10 cellular contexts compared by ENCODE assay signal in the genomic region with DNA sequence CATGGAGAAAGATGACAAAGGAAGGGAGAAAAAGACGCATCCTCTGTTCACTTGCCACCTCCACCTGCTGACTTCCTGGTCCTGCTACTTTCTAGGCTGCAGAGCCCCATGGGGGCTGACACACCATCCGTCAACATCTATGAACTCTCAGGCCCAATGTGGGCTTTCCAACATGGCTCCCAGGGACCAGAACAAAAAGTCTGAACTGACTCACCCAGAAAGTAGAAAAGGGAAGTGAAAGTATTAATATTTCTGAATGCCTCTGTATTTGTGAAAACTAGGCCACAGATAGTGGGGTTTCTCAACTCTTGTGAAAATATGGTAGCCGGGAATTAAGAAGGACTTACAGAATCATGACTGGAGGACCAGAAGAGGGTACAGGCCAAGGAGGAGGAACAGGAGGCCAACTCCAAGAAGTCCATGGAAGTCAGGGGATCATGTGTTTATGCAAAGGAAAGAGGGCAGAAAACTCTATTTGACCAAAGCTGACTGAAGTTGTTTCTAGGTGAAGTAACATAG.
DNase-seq lines count a peak whose midpoint lies in the region; ATAC-seq, FAIRE-seq and TF ChIP-seq lines count a peak whose summit lies in the region.
"Had no signal": no experiment of that assay in that cellular context is flagged by ENCODE, and none has a peak within 500 bp of the region (broad histone marks: within the 10 kb centered on the region; RNA-seq: fewer than 3 reads in every experiment).

No MANE protein-coding gene starts in this region.

- H3K4me3 Mint-ChIP-seq in MCF 10A (ENCODE audit: unreplicated experiment), result no peak overlapping the region

- H3K4me3 ChIP-seq in WERI-Rb-1 (ENCODE audit: low read depth, low read length) (no peak overlapping the region), mammary epithelial cell (replicated peaks in 1 of 3; ENCODE audit: insufficient read depth in 1 of 3, low read depth in 2 of 3, low read length in 3 of 3) (no peak overlapping the region)
- H3K4me3 ChIP-seq: SJSA1 had no signal

- no peaks in the 10 kb centered on the region for H3K79me2 ChIP-seq in mammary epithelial cell (ENCODE audit: insufficient read depth, low read length)

- BruUV-seq in MCF 10A (replicated peaks; lab: Mats Ljungman, UMichigan) (no TSS peak), mammary epithelial cell (replicated peaks; lab: Mats Ljungman, UMichigan) (no TSS peak)

- no peaks in the 10 kb centered on the region for H4K20me1 ChIP-seq in mammary epithelial cell (ENCODE audit: insufficient read depth, low read length)

- 100% methylated on average over 3 of the region's 3 CpGs for WGBS in mammary epithelial cell (ENCODE audit: low coverage, missing lambda C conversion rate)

- no peak overlapping the region for H3K27ac ChIP-seq in WERI-Rb-1
- H3K27ac ChIP-seq in mammary epithelial cell (ENCODE audit: insufficient read depth, low read depth, low read length), result no peak overlapping the region
- H3K27ac ChIP-seq: SJSA1 had no signal

- H3K27me3 Mint-ChIP-seq in MCF 10A (ENCODE audit: insufficient read depth, unreplicated experiment), result no peaks in the 10 kb centered on the region

- intact Hi-C loops in MCF 10A (cut with micrococcal nuclease) (no loop called here), mammary epithelial cell (cut with micrococcal nuclease) (no loop called here)

- H3K9ac ChIP-seq in mammary epithelial cell (ENCODE audit: insufficient read depth, low read length), result no peak overlapping the region

- no peaks in the 10 kb centered on the region for H3K4me1 Mint-ChIP-seq in MCF 10A (ENCODE audit: insufficient read depth, unreplicated experiment)

- TF ChIP-seq POLR2A in GM12892 (IDR thresholded peaks at IDR 0.05; ENCODE audit: low read depth, low read length), result peak; percentile 76

- no peaks in the 10 kb centered on the region for H3K36me3 ChIP-seq in WERI-Rb-1
- H3K36me3 ChIP-seq in mammary epithelial cell (ENCODE audit: insufficient read depth, low read length), result no peaks in the 10 kb centered on the region
- H3K36me3 ChIP-seq: SJSA1 had no signal

- H3K9me3 ChIP-seq in WERI-Rb-1 (ENCODE audit: severe bottlenecking) (no peaks in the 10 kb centered on the region), mammary epithelial cell (replicated peaks; ENCODE audit: insufficient read depth, low read length) (no peaks in the 10 kb centered on the region)
- H3K9me3 ChIP-seq: SJSA1 had no signal

- in situ Hi-C loops in mammary epithelial cell (cut with MboI; ENCODE audit: low sequenced_read_pairs in 2 of 2), result no loop called here

- peak; percentile 97 for FAIRE-seq in GM12892 (lab: Jason Lieb, UNC)
- FAIRE-seq: colon had no signal

- H3K36me3 Mint-ChIP-seq in MCF 10A (ENCODE audit: insufficient read depth, unreplicated experiment), result no peaks in the 10 kb centered on the region

- H3K27ac Mint-ChIP-seq in MCF 10A (ENCODE audit: low read depth, unreplicated experiment), result no peak overlapping the region

- H3K27me3 ChIP-seq in WERI-Rb-1 (ENCODE audit: insufficient read depth, low read depth, severe bottlenecking) (peaks cover 72% of the 10 kb centered on the region), mammary epithelial cell (ENCODE audit: insufficient read depth, low read length) (no peaks in the 10 kb centered on the region)
- H3K27me3 ChIP-seq: SJSA1 had no signal

- peaks cover 6% of the 10 kb centered on the region for H3K9me3 Mint-ChIP-seq in MCF 10A (ENCODE audit: unreplicated experiment)

- dilution Hi-C loops in mammary epithelial cell (cut with HindIII; ENCODE audit: low sequenced_read_pairs), result loop anchor here (25.0 kb wide), 1 partner anchor 602 kb away; no protein-coding TSS in a partner anchor

- TF ChIP-seq CTCF in WERI-Rb-1 (IDR thresholded peaks at IDR 0.05; ENCODE audit: low read depth, low read length), result no peak
- no peak for TF ChIP-seq CTCF in MCF 10A (IDR thresholded peaks at IDR 0.05; ENCODE audit: unreplicated experiment)
- TF ChIP-seq CTCF in mammary epithelial cell (conservative IDR thresholded peaks at IDR 0.05 in 1 of 2, IDR thresholded peaks at IDR 0.05 in 1 of 2; ENCODE audit: extremely low read depth in 1 of 2, insufficient read depth in 1 of 2, low read depth in 1 of 2, low read length in 2 of 2), result no peak

- POLR2A ChIA-PET in MCF 10A (lab: Yijun Ruan, JAX), result no interaction called here

- H3K4me2 ChIP-seq in mammary epithelial cell (ENCODE audit: insufficient read depth, low read depth, low read length), result no peak overlapping the region

- peak; percentile 93 for ATAC-seq in GM19463 (IDR thresholded peaks at IDR 0.05; ENCODE audit: unreplicated experiment)
- peak; percentile 97 for ATAC-seq in HG03342 (IDR thresholded peaks at IDR 0.05; ENCODE audit: unreplicated experiment)

- no peaks in the 10 kb centered on the region for H3K4me1 ChIP-seq in mammary epithelial cell (ENCODE audit: insufficient read depth, low read length)

- CTCF ChIA-PET in MCF 10A (lab: Yijun Ruan, JAX) (no interaction called here), mammary epithelial cell (lab: Charles Lee; ENCODE audit: low non-redundant PET) (no interaction called here)

- peak; percentile 55 for DNase-seq in GM12892 (ENCODE audit: insufficient read length)
- peak; percentile 23 for DNase-seq in activated naive CD4-positive, alpha-beta T cell treated with anti-CD3 and anti-CD28 coated beads, Interleukin-2, amount 50 U/mL, for 16 hours
- no peak for DNase-seq in WERI-Rb-1
- DNase-seq in amniotic stem cell (lab: John Stamatoyannopoulos, UW), result no peak
- no peak for DNase-seq in MCF 10A (ENCODE audit: unreplicated experiment)
- no peak for DNase-seq in mammary epithelial cell

- no peak overlapping the region for H2AFZ ChIP-seq in mammary epithelial cell (ENCODE audit: low read depth, low read length)

Comparison
In these comparisons a context has a peak if more than half of its experiments do, and no peak if none do; other contexts are left out.
1. DNase-seq: peak in GM12892 (single experiment) and activated naive CD4-positive, alpha-beta T cell treated with anti-CD3 and anti-CD28 coated beads, Interleukin-2, amount 50 U/mL, for 16 hours (single experiment); none in WERI-Rb-1 (single experiment), amniotic stem cell (single experiment), MCF 10A (single experiment) and mammary epithelial cell (single experiment).